26 cellular contexts compared by ENCODE assay signal in the genomic region with DNA sequence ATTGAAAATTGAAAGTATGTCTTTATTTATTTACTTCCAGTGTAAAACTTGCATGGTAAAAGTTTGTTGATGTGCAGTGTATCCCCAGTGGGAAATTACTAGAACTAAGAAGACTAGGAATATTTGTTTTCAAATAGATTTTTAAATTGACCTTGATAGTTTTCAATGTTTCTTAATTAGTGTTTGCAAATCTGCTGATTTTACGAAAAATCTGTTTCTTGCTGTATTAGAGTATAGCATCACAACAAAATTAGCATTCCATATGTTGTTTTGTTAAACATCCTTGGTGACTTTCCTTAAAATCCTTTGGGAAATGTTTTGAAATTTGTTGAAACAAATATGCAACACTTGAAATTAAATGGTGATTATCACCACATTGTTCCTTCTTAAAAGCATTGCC.
"Had no signal": no experiment of that assay in that cellular context is flagged by ENCODE, and none has a peak within 500 bp of the region (broad histone marks: within the 10 kb centered on the region; RNA-seq: fewer than 3 reads in every experiment).

No MANE protein-coding gene starts in this region.

- H3K9me3 ChIP-seq: stomach, suprapubic skin, testis, thoracic aorta, thyroid gland, tibial artery, tibial nerve, transverse colon, upper lobe of left lung, upper lobe of right lung, uterus, vagina had no signal

- H3K36me3 ChIP-seq: stomach, suprapubic skin, thoracic aorta, thyroid gland, tibial artery, tibial nerve, transverse colon, upper lobe of left lung, upper lobe of right lung, uterus, vagina had no signal

- H3K4me1 ChIP-seq: stomach, suprapubic skin, testis, thyroid gland, tibial nerve, transverse colon, upper lobe of left lung, upper lobe of right lung, uterus, vagina had no signal

- H3K27ac ChIP-seq: stomach, suprapubic skin, testis, thoracic aorta, thyroid gland, tibial artery, tibial nerve, transverse colon, upper lobe of left lung, upper lobe of right lung, uterus, vagina had no signal

- H3K27me3 ChIP-seq: stomach, suprapubic skin, testis, thyroid gland, tibial artery, tibial nerve, transverse colon, upper lobe of left lung, upper lobe of right lung, uterus, vagina had no signal

- H3K4me3 ChIP-seq: stomach, suprapubic skin, testis, thoracic aorta, thyroid gland, tibial artery, tibial nerve, transverse colon, upper lobe of left lung, upper lobe of right lung, uterus, vagina had no signal

- ATAC-seq: stimulated activated effector memory CD8-positive, alpha-beta T cell treated with anti-CD3 and anti-CD28 coated beads, Interleukin-12 subunit alpha, Interleukin-12 subunit beta, amount 100 ng/mL, for 72 hours; stimulated activated memory B cell treated with anti-CD40 and anti-IgM and Interleukin-4, amounts not matched to agents 10 μg/mL and 1 μg/mL and 100 μg/mL, for 72 hours; stimulated activated naive B cell treated with anti-CD40 and anti-IgM and Interleukin-4, amounts not matched to agents 10 μg/mL and 1 μg/mL and 100 μg/mL, for 72 hours; stimulated activated naive CD8-positive, alpha-beta T cell treated with anti-CD3 and anti-CD28 coated beads, Interleukin-15, amount 100 ng/mL, for 72 hours; stimulated activated naive CD8-positive, alpha-beta T cell treated with anti-CD3 and anti-CD28 coated beads, Interleukin-15, Interleukin-2, amounts not matched to agents 100 U/mL and 50 U/mL, for 24 hours; upper lobe of right lung had no signal

- DNase-seq: stimulated activated CD4-positive, alpha-beta T cell treated with anti-CD3 and anti-CD28 coated beads, Interleukin-2, amount 100 ng/mL, for 48 hours; stimulated activated CD4-positive, alpha-beta T cell treated with anti-CD3 and anti-CD28 coated beads, Interleukin-4, amount 100 ng/mL, for 1 hour; stimulated activated CD4-positive, alpha-beta T cell treated with anti-CD3 and anti-CD28 coated beads, Interleukin-4, amount 100 ng/mL, for 24 hours; stimulated activated CD4-positive, alpha-beta T cell treated with anti-CD3 and anti-CD28 coated beads, Interleukin-4, amount 100 ng/mL, for 4 hours; stimulated activated CD8-positive, alpha-beta memory T cell treated with anti-CD3 and anti-CD28 coated beads, Interleukin-4, amount 100 ng/mL, for 48 hours; stimulated activated naive B cell treated with anti-CD40 and anti-IgM and Interleukin-4, amounts not matched to agents 10 μg/mL and 1 μg/mL and 100 μg/mL, for 72 hours; stimulated activated naive CD4-positive, alpha-beta T cell; stimulated activated naive CD4-positive, alpha-beta T cell treated with Interleukin-2 at 50 U/mL for 16 hours; stimulated activated naive CD8-positive, alpha-beta T cell treated with anti-CD3 and anti-CD28 coated beads, Interleukin-15, amount 100 ng/mL, for 72 hours; stimulated activated naive CD8-positive, alpha-beta T cell treated with anti-CD3 and anti-CD28 coated beads, Interleukin-15, Interleukin-2, amounts not matched to agents 100 U/mL and 50 U/mL, for 24 hours; stomach; substantia nigra; testis; thyroid gland; tibial artery; transverse colon; trophoblast cell; upper lobe of left lung; upper lobe of right lung; uterus had no signal
